Comparison of ENCODE assay signal across 8 cellular contexts in genomic region chr10:13298748-13299436, GRCh38. TPM values are rescaled to one million over a fixed set of nuclear protein-coding genes. Genes with fewer than 3 reads are reported as not detected.
DNase-seq lines count a peak whose midpoint lies in the region; ATAC-seq lines count a peak whose summit lies in the region.

No MANE protein-coding gene starts in this region.

- no peaks in the 10 kb centered on the region for H3K36me3 ChIP-seq in iPS-20b (ENCODE audit: insufficient read depth, low read depth, low read length)

- intact Hi-C loops in activated T-helper 1 cell treated with anti-CD3 and anti-CD28 coated beads, Interleukin-12 subunit alpha, Interleukin-12 subunit beta, Interleukin-2, Interleukin-4 antibody, amounts not matched to agents 30 ng/mL and 10 ng/mL and 1 ng/mL, durations not matched to agents 14 hours and 24 hours and 36 hours (cut with micrococcal nuclease): no loop called here

- peak overlapping the region; percentile 49; the same call in 1 of the 2 replicates for H3K9ac ChIP-seq in iPS-20b (ENCODE audit: low read depth, low read length)

- H3K27me3 ChIP-seq in iPS-20b (ENCODE audit: insufficient read depth, low read length): peaks cover 6% of the 10 kb centered on the region

- DNase-seq in SIG-M5 treated with dmso at 0.1 percent for 504 hours (lab: John Stamatoyannopoulos, UW; ENCODE audit: unreplicated experiment): peak; percentile 5
- DNase-seq in SIG-M5 (lab: John Stamatoyannopoulos, UW): no peak
- no peak for DNase-seq in activated T-helper 1 cell treated with anti-CD3 and anti-CD28 coated beads, Interleukin-12 subunit alpha, Interleukin-12 subunit beta, Interleukin-2, Interleukin-4 antibody, amounts not matched to agents 30 ng/mL and 10 ng/mL and 1 ng/mL, durations not matched to agents 14 hours and 24 hours and 36 hours (ENCODE audit: low spot score)
- DNase-seq in stimulated activated naive CD8-positive, alpha-beta T cell treated with anti-CD3 and anti-CD28 coated beads, Interleukin-15, amount 100 ng/mL, for 72 hours: no peak
- no peak for DNase-seq in OCI-M1 (lab: John Stamatoyannopoulos, UW)
- no peak for DNase-seq in activated CD4-positive, alpha-beta T cell treated with anti-CD3 and anti-CD28 coated beads for 48 hours
- DNase-seq in NCI-H1417 treated with DMSO at 0.1 percent for 48 hours (lab: John Stamatoyannopoulos, UW): no peak

- H3K9me3 ChIP-seq in iPS-20b (ENCODE audit: insufficient read depth, low read depth, low read length): no peaks in the 10 kb centered on the region

- H3K27ac Mint-ChIP-seq in activated T-helper 1 cell treated with anti-CD3 and anti-CD28 coated beads, Interleukin-12 subunit alpha, Interleukin-12 subunit beta, Interleukin-2, Interleukin-4 antibody, amounts not matched to agents 30 ng/mL and 10 ng/mL and 1 ng/mL, durations not matched to agents 14 hours and 24 hours and 36 hours: peak overlapping the region; percentile 71
- peak overlapping the region; percentile 71 to 86 for H3K27ac Mint-ChIP-seq in stimulated activated naive CD8-positive, alpha-beta T cell treated with anti-CD3 and anti-CD28 coated beads, Interleukin-15, amount 100 ng/mL, for 72 hours

- H3K4me1 Mint-ChIP-seq in activated T-helper 1 cell treated with anti-CD3 and anti-CD28 coated beads, Interleukin-12 subunit alpha, Interleukin-12 subunit beta, Interleukin-2, Interleukin-4 antibody, amounts not matched to agents 30 ng/mL and 10 ng/mL and 1 ng/mL, durations not matched to agents 14 hours and 24 hours and 36 hours (ENCODE audit: low read depth): peaks cover 20% of the 10 kb centered on the region
- peaks cover 33% of the 10 kb centered on the region for H3K4me1 Mint-ChIP-seq in stimulated activated naive CD8-positive, alpha-beta T cell treated with anti-CD3 and anti-CD28 coated beads, Interleukin-15, amount 100 ng/mL, for 72 hours

- no peak for ATAC-seq in stimulated activated naive CD8-positive, alpha-beta T cell treated with anti-CD3 and anti-CD28 coated beads, Interleukin-15, amount 100 ng/mL, for 72 hours

- no peaks in the 10 kb centered on the region; the same call in 1 of the 2 replicates for H3K4me1 ChIP-seq in iPS-20b (ENCODE audit: insufficient read depth, low read length)

- H3K4me3 Mint-ChIP-seq in activated T-helper 1 cell treated with anti-CD3 and anti-CD28 coated beads, Interleukin-12 subunit alpha, Interleukin-12 subunit beta, Interleukin-2, Interleukin-4 antibody, amounts not matched to agents 30 ng/mL and 10 ng/mL and 1 ng/mL, durations not matched to agents 14 hours and 24 hours and 36 hours: peak overlapping the region; percentile 75
- peak overlapping the region; percentile 78 to 87 for H3K4me3 Mint-ChIP-seq in stimulated activated naive CD8-positive, alpha-beta T cell treated with anti-CD3 and anti-CD28 coated beads, Interleukin-15, amount 100 ng/mL, for 72 hours

- H3K4me3 ChIP-seq in iPS-20b (ENCODE audit: low read length): peak overlapping the region; percentile 65

- peaks cover 2% of the 10 kb centered on the region for H3K36me3 Mint-ChIP-seq in activated T-helper 1 cell treated with anti-CD3 and anti-CD28 coated beads, Interleukin-12 subunit alpha, Interleukin-12 subunit beta, Interleukin-2, Interleukin-4 antibody, amounts not matched to agents 30 ng/mL and 10 ng/mL and 1 ng/mL, durations not matched to agents 14 hours and 24 hours and 36 hours (ENCODE audit: low read depth)

- no peaks in the 10 kb centered on the region for H3K27me3 Mint-ChIP-seq in activated T-helper 1 cell treated with anti-CD3 and anti-CD28 coated beads, Interleukin-12 subunit alpha, Interleukin-12 subunit beta, Interleukin-2, Interleukin-4 antibody, amounts not matched to agents 30 ng/mL and 10 ng/mL and 1 ng/mL, durations not matched to agents 14 hours and 24 hours and 36 hours (ENCODE audit: insufficient read depth)
- H3K27me3 Mint-ChIP-seq in stimulated activated naive CD8-positive, alpha-beta T cell treated with anti-CD3 and anti-CD28 coated beads, Interleukin-15, amount 100 ng/mL, for 72 hours: no peaks in the 10 kb centered on the region

- H3K27ac ChIP-seq in iPS-20b (ENCODE audit: low read length): no peak overlapping the region

- no peaks in the 10 kb centered on the region for H3K9me3 Mint-ChIP-seq in activated T-helper 1 cell treated with anti-CD3 and anti-CD28 coated beads, Interleukin-12 subunit alpha, Interleukin-12 subunit beta, Interleukin-2, Interleukin-4 antibody, amounts not matched to agents 30 ng/mL and 10 ng/mL and 1 ng/mL, durations not matched to agents 14 hours and 24 hours and 36 hours
- no peaks in the 10 kb centered on the region for H3K9me3 Mint-ChIP-seq in stimulated activated naive CD8-positive, alpha-beta T cell treated with anti-CD3 and anti-CD28 coated beads, Interleukin-15, amount 100 ng/mL, for 72 hours

RNA-seq across cellular contexts. Expression of gene PHYH, which starts 1.0 kb away (rescaled TPM):
- 9.7 and 11.1 TPM in 2 replicates for total RNA-seq in activated T-helper 1 cell treated with anti-CD3 and anti-CD28 coated beads, Interleukin-12 subunit alpha, Interleukin-12 subunit beta, Interleukin-2, Interleukin-4 antibody, amounts not matched to agents 30 ng/mL and 10 ng/mL and 1 ng/mL, durations not matched to agents 14 hours and 24 hours and 36 hours

RNA-seq across cellular contexts. Expression of gene SEPHS1, which starts 49.2 kb away (rescaled TPM):
- 54.4 and 56.7 TPM in 2 replicates for total RNA-seq in activated T-helper 1 cell treated with anti-CD3 and anti-CD28 coated beads, Interleukin-12 subunit alpha, Interleukin-12 subunit beta, Interleukin-2, Interleukin-4 antibody, amounts not matched to agents 30 ng/mL and 10 ng/mL and 1 ng/mL, durations not matched to agents 14 hours and 24 hours and 36 hours
